24 cellular contexts compared by ENCODE assay signal in genomic region chr6:256169-256568, GRCh38. TPM values are rescaled to one million over a fixed set of nuclear protein-coding genes. Genes with fewer than 3 reads are reported as not detected.
A peak's percentile ranks its signal among the peaks of the same experiment; 100 is the strongest.
DNase-seq lines count a peak whose midpoint lies in the region; ATAC-seq and TF ChIP-seq lines count a peak whose summit lies in the region.
"Had no signal": no experiment of that assay in that cellular context is flagged by ENCODE, and none has a peak within 500 bp of the region (broad histone marks: within the 10 kb centered on the region; RNA-seq: fewer than 3 reads in every experiment).

No MANE protein-coding gene starts in this region.

- peak overlapping the region; percentile 66 for H3K27ac ChIP-seq in BLaER1
- H3K27ac ChIP-seq in RWPE2 (ENCODE audit: poor library complexity, severe bottlenecking) = peak overlapping the region; percentile 36
- H3K27ac ChIP-seq in epithelial cell of prostate = peak overlapping the region; percentile 52
- H3K27ac ChIP-seq: 22Rv1, GM23248, PC-9 had no signal

- H3K27me3 Mint-ChIP-seq in activated CD8-positive, alpha-beta T cell treated with anti-CD3 and anti-CD28 coated beads for 36 hours = no peaks in the 10 kb centered on the region
- H3K27me3 Mint-ChIP-seq in activated CD8-positive, alpha-beta T cell treated with anti-CD3 and anti-CD28 coated beads, Interleukin-2, amount 10 ng/mL, durations not matched to agents 7 days and 5 days (ENCODE audit: low read depth) = no peaks in the 10 kb centered on the region
- H3K27me3 Mint-ChIP-seq: CD4-positive, alpha-beta T cell had no signal

- H3K36me3 ChIP-seq in BLaER1 = no peaks in the 10 kb centered on the region
- no peaks in the 10 kb centered on the region for H3K36me3 ChIP-seq in RWPE2 (ENCODE audit: low read depth)
- H3K36me3 ChIP-seq: HAP-1 had no signal

- H3K4me3 Mint-ChIP-seq in activated CD8-positive, alpha-beta T cell treated with anti-CD3 and anti-CD28 coated beads for 36 hours = no peak overlapping the region
- no peak overlapping the region for H3K4me3 Mint-ChIP-seq in activated CD8-positive, alpha-beta T cell treated with anti-CD3 and anti-CD28 coated beads, Interleukin-2, amount 10 ng/mL, durations not matched to agents 7 days and 5 days
- H3K4me3 Mint-ChIP-seq: CD4-positive, alpha-beta T cell had no signal

- no peak overlapping the region for H3K9ac ChIP-seq in BLaER1
- H3K9ac ChIP-seq: GM23248 had no signal

- H3K9me3 ChIP-seq in BLaER1 (no peaks in the 10 kb centered on the region; the same call in 1 of the 2 replicates), RWPE2 (ENCODE audit: severe bottlenecking) (no peaks in the 10 kb centered on the region)
- H3K9me3 ChIP-seq: HAP-1 had no signal

- H3K36me3 Mint-ChIP-seq in activated CD8-positive, alpha-beta T cell treated with anti-CD3 and anti-CD28 coated beads for 36 hours (ENCODE audit: low read depth) = no peaks in the 10 kb centered on the region
- peaks cover 5% of the 10 kb centered on the region for H3K36me3 Mint-ChIP-seq in activated CD8-positive, alpha-beta T cell treated with anti-CD3 and anti-CD28 coated beads, Interleukin-2, amount 10 ng/mL, durations not matched to agents 7 days and 5 days (ENCODE audit: low read depth)

- CTCF ChIA-PET in activated CD8-positive, alpha-beta T cell treated with anti-CD3 and anti-CD28 coated beads for 36 hours (lab: Charles Lee) = interaction anchor here (0.6 to 1.7 kb wide), 3 partner anchors 13 to 87 kb away, joined by 3 to 5 read pairs (median 5); no protein-coding TSS in a partner anchor
- CTCF ChIA-PET in activated CD8-positive, alpha-beta T cell treated with anti-CD3 and anti-CD28 coated beads, Interleukin-2, amount 10 ng/mL, durations not matched to agents 7 days and 5 days (lab: Charles Lee) = interaction anchor here (1.1 kb wide), 1 partner anchor 66 kb away, joined by 4 read pairs; no protein-coding TSS in a partner anchor

- H3K27me3 ChIP-seq in BLaER1 (no peaks in the 10 kb centered on the region), RWPE2 (ENCODE audit: insufficient read depth, poor library complexity, severe bottlenecking) (no peaks in the 10 kb centered on the region)

- ATAC-seq in activated CD8-positive, alpha-beta T cell treated with anti-CD3 and anti-CD28 coated beads for 36 hours = no peak
- no peak for ATAC-seq in activated CD8-positive, alpha-beta T cell treated with anti-CD3 and anti-CD28 coated beads, Interleukin-2, amount 10 ng/mL, durations not matched to agents 7 days and 5 days
- no peak for ATAC-seq in RWPE2 (ENCODE audit: low read depth)
- ATAC-seq in GM21619 (IDR thresholded peaks at IDR 0.05; ENCODE audit: unreplicated experiment) = no peak
- ATAC-seq: SK-N-SH treated with all-trans-retinoic acid at 6 μM for 48 hours had no signal

- POLR2A ChIA-PET in activated CD8-positive, alpha-beta T cell treated with anti-CD3 and anti-CD28 coated beads for 36 hours (lab: Charles Lee) = interaction anchor here (0.8 to 1.8 kb wide), 3 partner anchors 29 to 37 kb away, joined by 3 to 5 read pairs (median 4); partner anchors contain the start of gene DUSP22
- POLR2A ChIA-PET in activated CD8-positive, alpha-beta T cell treated with anti-CD3 and anti-CD28 coated beads, Interleukin-2, amount 10 ng/mL, durations not matched to agents 7 days and 5 days (lab: Charles Lee) = interaction anchor here (1.1 to 1.6 kb wide), 2 partner anchors 60 to 134 kb away, joined by 3 read pairs; no protein-coding TSS in a partner anchor

- H3K9me3 Mint-ChIP-seq in activated CD8-positive, alpha-beta T cell treated with anti-CD3 and anti-CD28 coated beads for 36 hours = peaks cover 11% of the 10 kb centered on the region
- peaks cover 10% of the 10 kb centered on the region for H3K9me3 Mint-ChIP-seq in activated CD8-positive, alpha-beta T cell treated with anti-CD3 and anti-CD28 coated beads, Interleukin-2, amount 10 ng/mL, durations not matched to agents 7 days and 5 days (ENCODE audit: insufficient read depth)
- H3K9me3 Mint-ChIP-seq: CD4-positive, alpha-beta T cell had no signal

- H3K27ac Mint-ChIP-seq in activated CD8-positive, alpha-beta T cell treated with anti-CD3 and anti-CD28 coated beads for 36 hours = peak overlapping the region; percentile 33
- no peak overlapping the region for H3K27ac Mint-ChIP-seq in activated CD8-positive, alpha-beta T cell treated with anti-CD3 and anti-CD28 coated beads, Interleukin-2, amount 10 ng/mL, durations not matched to agents 7 days and 5 days
- H3K27ac Mint-ChIP-seq: CD4-positive, alpha-beta T cell had no signal

- peaks cover 60% of the 10 kb centered on the region for H3K4me1 Mint-ChIP-seq in activated CD8-positive, alpha-beta T cell treated with anti-CD3 and anti-CD28 coated beads for 36 hours (ENCODE audit: low read depth)
- H3K4me1 Mint-ChIP-seq in activated CD8-positive, alpha-beta T cell treated with anti-CD3 and anti-CD28 coated beads, Interleukin-2, amount 10 ng/mL, durations not matched to agents 7 days and 5 days (ENCODE audit: low read depth) = peaks cover 84% of the 10 kb centered on the region

- no peak for DNase-seq in activated CD8-positive, alpha-beta T cell treated with anti-CD3 and anti-CD28 coated beads for 36 hours
- DNase-seq in activated CD8-positive, alpha-beta T cell treated with anti-CD3 and anti-CD28 coated beads, Interleukin-2, amount 10 ng/mL, durations not matched to agents 7 days and 5 days = no peak
- DNase-seq in RWPE2 (ENCODE audit: low spot score) = no peak
- DNase-seq in epithelial cell of prostate (ENCODE audit: low read depth, low spot score) = no peak
- no peak for DNase-seq in AML-193 (lab: John Stamatoyannopoulos, UW)
- no peak for DNase-seq in stimulated activated CD4-positive, alpha-beta T cell treated with anti-CD3 and anti-CD28 coated beads, Interleukin-2, amount 100 ng/mL, for 48 hours
- DNase-seq: Caco-2; CD4-positive, alpha-beta T cell; DND-41; GM23248; KBM-7; MM.1S; NCI-H1048; NCI-H1436; NCI-H187 treated with DMSO at 0.1 percent for 48 hours; NCI-H2107; NCI-H446 treated with DMSO at 0.1 percent for 48 hours; NCI-H526 treated with DMSO at 0.1 percent for 48 hours; PC-9 had no signal

- peak overlapping the region; percentile 93 for H3K4me2 ChIP-seq in BLaER1
- H3K4me2 ChIP-seq: PC-9 had no signal

- TF ChIP-seq CTCF in activated CD8-positive, alpha-beta T cell treated with anti-CD3 and anti-CD28 coated beads for 36 hours (IDR thresholded peaks at IDR 0.05) = no peak
- TF ChIP-seq CTCF in RWPE2 (IDR thresholded peaks at IDR 0.05; ENCODE audit: poor library complexity, severe bottlenecking) = no peak

- no peak overlapping the region for H3K4me3 ChIP-seq in BLaER1
- no peak overlapping the region for H3K4me3 ChIP-seq in RWPE2 (ENCODE audit: severe bottlenecking)
- H3K4me3 ChIP-seq: GM23248, HAP-1, PC-9 had no signal

- intact Hi-C loops in activated CD8-positive, alpha-beta T cell treated with anti-CD3 and anti-CD28 coated beads for 36 hours (cut with micrococcal nuclease) = no loop called here

- no peaks in the 10 kb centered on the region for H4K20me1 ChIP-seq in BLaER1

- peaks cover 78% of the 10 kb centered on the region for H3K4me1 ChIP-seq in BLaER1
- H3K4me1 ChIP-seq in RWPE2 (ENCODE audit: insufficient read depth, poor library complexity, severe bottlenecking) = peaks cover 37% of the 10 kb centered on the region
- H3K4me1 ChIP-seq: Caco-2, HAP-1 had no signal

RNA-seq across cellular contexts. Expression of gene DUSP22, which starts 36.1 kb away (rescaled TPM):
- 10 to 100 TPM; 32.5 to 34.2 TPM for total RNA-seq in activated CD8-positive, alpha-beta T cell treated with anti-CD3 and anti-CD28 coated beads for 36 hours
- total RNA-seq in activated CD8-positive, alpha-beta T cell treated with anti-CD3 and anti-CD28 coated beads, Interleukin-2, amount 10 ng/mL, durations not matched to agents 7 days and 5 days = 10 to 100 TPM; 32.6 to 33.2 TPM
